1 cellular context compared by ENCODE assay signal in the genomic region with DNA sequence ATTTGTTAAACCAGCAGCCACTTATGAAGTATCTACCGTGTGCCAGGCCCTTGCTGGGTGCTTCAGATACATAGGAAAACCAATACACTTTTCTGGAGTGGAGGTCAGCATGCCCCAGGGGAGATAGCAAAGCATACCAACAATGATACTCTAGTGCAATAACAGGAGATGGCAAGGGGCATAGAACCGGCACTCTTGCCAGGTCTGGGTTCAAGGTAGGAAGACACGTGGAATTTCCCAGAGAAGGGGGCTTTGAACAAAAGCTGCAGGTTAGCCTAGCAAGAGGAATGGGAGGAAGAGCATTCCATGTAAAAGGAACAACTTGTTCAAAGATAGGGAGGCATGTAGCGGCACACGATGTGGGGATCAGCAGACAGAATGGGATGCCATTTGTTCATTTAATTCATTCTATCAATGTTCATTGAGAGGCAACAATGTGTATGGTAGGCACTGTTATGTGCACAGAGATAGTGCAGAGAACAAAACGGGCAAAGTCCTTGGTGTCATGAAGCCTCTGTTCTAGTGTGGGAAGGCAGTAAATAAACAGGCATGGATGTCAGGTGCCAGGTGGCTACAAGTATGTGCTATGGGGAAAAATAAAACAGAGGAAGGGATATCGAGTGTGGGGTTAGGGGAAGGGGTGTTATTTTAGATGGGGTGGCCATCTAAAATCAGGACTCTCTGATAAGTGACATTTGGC.
TF ChIP-seq lines count a peak whose summit lies in the region.

No MANE protein-coding gene starts in this region.

TF ChIP-seq in GM12878, 131 proteins besides CTCF, POLR2A, EP300 and RAD21 (continued from another document):
- TF ChIP-seq, protein P1, sequence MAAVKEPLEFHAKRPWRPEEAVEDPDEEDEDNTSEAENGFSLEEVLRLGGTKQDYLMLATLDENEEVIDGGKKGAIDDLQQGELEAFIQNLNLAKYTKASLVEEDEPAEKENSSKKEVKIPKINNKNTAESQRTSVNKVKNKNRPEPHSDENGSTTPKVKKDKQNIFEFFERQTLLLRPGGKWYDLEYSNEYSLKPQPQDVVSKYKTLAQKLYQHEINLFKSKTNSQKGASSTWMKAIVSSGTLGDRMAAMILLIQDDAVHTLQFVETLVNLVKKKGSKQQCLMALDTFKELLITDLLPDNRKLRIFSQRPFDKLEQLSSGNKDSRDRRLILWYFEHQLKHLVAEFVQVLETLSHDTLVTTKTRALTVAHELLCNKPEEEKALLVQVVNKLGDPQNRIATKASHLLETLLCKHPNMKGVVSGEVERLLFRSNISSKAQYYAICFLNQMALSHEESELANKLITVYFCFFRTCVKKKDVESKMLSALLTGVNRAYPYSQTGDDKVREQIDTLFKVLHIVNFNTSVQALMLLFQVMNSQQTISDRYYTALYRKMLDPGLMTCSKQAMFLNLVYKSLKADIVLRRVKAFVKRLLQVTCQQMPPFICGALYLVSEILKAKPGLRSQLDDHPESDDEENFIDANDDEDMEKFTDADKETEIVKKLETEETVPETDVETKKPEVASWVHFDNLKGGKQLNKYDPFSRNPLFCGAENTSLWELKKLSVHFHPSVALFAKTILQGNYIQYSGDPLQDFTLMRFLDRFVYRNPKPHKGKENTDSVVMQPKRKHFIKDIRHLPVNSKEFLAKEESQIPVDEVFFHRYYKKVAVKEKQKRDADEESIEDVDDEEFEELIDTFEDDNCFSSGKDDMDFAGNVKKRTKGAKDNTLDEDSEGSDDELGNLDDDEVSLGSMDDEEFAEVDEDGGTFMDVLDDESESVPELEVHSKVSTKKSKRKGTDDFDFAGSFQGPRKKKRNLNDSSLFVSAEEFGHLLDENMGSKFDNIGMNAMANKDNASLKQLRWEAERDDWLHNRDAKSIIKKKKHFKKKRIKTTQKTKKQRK (IDR thresholded peaks at IDR 0.05; ENCODE audit: low read depth, low read length) = no peak
- no peak for TF ChIP-seq POLR2AphosphoS5 (IDR thresholded peaks at IDR 0.05; ENCODE audit: low read length)
- no peak for TF ChIP-seq SIN3A (IDR thresholded peaks at IDR 0.05; ENCODE audit: low read depth, low read length)
- TF ChIP-seq CREB1 (IDR thresholded peaks at IDR 0.05; ENCODE audit: low read depth) = no peak
- TF ChIP-seq, protein P2, sequence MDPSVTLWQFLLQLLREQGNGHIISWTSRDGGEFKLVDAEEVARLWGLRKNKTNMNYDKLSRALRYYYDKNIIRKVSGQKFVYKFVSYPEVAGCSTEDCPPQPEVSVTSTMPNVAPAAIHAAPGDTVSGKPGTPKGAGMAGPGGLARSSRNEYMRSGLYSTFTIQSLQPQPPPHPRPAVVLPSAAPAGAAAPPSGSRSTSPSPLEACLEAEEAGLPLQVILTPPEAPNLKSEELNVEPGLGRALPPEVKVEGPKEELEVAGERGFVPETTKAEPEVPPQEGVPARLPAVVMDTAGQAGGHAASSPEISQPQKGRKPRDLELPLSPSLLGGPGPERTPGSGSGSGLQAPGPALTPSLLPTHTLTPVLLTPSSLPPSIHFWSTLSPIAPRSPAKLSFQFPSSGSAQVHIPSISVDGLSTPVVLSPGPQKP (IDR thresholded peaks at IDR 0.05; ENCODE audit: low read depth, low read length) = no peak
- TF ChIP-seq MYB (IDR thresholded peaks at IDR 0.05; ENCODE audit: borderline replicate concordance, low read depth, low read length) = no peak
